ENCODE assay signal across 1 cellular context in genomic region chr2:61460168-61460567, GRCh38.
TF ChIP-seq lines count a peak whose summit lies in the region.

No MANE protein-coding gene starts in this region.

TF ChIP-seq in IMR-90, 13 proteins besides CTCF, POLR2A, EP300 and RAD21 (continued from another document):
- no peak for TF ChIP-seq CHD1 (IDR thresholded peaks at IDR 0.05; ENCODE audit: low read depth, low read length)
- 0 out of 2 replicates have a peak, but pooled peaks have one; percentile 27 for TF ChIP-seq MXI1 (IDR thresholded peaks at IDR 0.05; ENCODE audit: borderline replicate concordance, low read depth, low read length)
- no peak for TF ChIP-seq USF2 (IDR thresholded peaks at IDR 0.05; ENCODE audit: low read depth, low read length)
TF ChIP-seq in IMR-90: peak in this region for 4.
